ENCODE assay signal across 7 cellular contexts in the genomic region with DNA sequence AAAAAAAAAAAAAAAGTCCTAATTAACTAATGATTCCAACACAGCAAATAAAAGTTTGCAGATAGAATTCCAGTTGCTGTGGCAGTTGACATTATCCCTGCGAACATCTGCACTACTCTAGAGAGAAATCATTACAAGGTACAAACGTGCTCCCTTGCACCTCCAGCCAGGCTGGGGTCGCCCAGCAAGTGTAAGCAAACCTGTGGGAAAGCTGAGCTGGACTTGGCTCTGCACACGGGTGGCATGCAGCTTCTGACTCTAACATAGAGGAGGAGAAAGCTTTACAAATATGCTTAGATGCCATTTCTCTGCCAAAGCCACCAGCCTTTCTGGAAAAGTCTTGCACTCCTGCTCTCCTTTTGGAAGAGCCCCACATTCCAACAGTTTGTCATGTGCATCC.
"Had no signal": no experiment of that assay in that cellular context is flagged by ENCODE, and none has a peak within 500 bp of the region (broad histone marks: within the 10 kb centered on the region; RNA-seq: fewer than 3 reads in every experiment).

No MANE protein-coding gene starts in this region.

- H2AFZ ChIP-seq: GM23248 had no signal

- DNase-seq: GM23248, GOT3, H7, HFFc6 had no signal

- H3K9me3 ChIP-seq: HAP-1 had no signal

- H3K4me3 ChIP-seq: GM23248, HAP-1 had no signal

- FAIRE-seq: HTR-8/SVneo had no signal

- H3K36me3 ChIP-seq: HAP-1 had no signal

- ATAC-seq: HCT116 had no signal

- H3K27ac ChIP-seq: GM23248 had no signal

- H3K9ac ChIP-seq: GM23248 had no signal
